8 cellular contexts compared by ENCODE assay signal in the genomic region with DNA sequence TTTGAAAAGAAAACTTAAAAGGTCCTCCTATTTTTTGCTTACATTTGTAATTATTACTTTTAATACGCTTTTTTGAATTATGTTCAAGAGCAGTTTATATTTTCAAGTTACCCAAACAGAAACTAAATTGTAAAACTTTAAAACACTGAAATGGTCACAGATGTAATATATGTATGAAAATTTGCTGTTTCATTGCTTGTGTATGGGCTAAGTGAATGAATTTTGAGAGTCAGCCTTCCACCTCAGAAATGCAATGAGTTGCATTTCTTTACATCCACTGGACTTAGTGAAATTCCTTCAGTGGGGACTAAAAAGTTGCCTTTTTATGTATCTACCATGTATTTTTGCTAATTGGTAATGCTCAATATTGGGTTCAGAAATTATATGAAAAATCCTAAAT. TPM values are rescaled to one million over a fixed set of nuclear protein-coding genes. Genes with fewer than 3 reads are reported as not detected.
DNase-seq lines count a peak whose midpoint lies in the region; ATAC-seq, FAIRE-seq and TF ChIP-seq lines count a peak whose summit lies in the region.

No MANE protein-coding gene starts in this region.

- in situ Hi-C loops in K562 (cut with MboI), result no loop called here

- ATAC-seq in K562 (no peak), lower lobe of right lung (no peak), HG03520 (IDR thresholded peaks at IDR 0.05; ENCODE audit: unreplicated experiment) (no peak)

- H3K36me3 Mint-ChIP-seq in HFFc6 (ENCODE audit: low read depth), result no peaks in the 10 kb centered on the region

- peak overlapping the region; percentile 97 for H3K4me3 Mint-ChIP-seq in HFFc6

- peaks cover 33% of the 10 kb centered on the region for H3K4me1 Mint-ChIP-seq in HFFc6 (ENCODE audit: low read depth)

- no peaks in the 10 kb centered on the region for H3K9me3 Mint-ChIP-seq in HFFc6

- TF ChIP-seq POLR2A in K562 (conservative IDR thresholded peaks at IDR 0.05), result no peak

- H3K27ac ChIP-seq in A673 (ENCODE audit: low read depth, low read length, poor library complexity, severe bottlenecking), result no peak overlapping the region
- peak overlapping the region; percentile 90 for H3K27ac ChIP-seq in K562 (ENCODE audit: extremely low read depth, low read depth, low read length)
- H3K27ac ChIP-seq in lower lobe of right lung, result no peak overlapping the region

- 0% methylated on average over 1 of the region's 1 CpG for WGBS in K562 (ENCODE audit: insufficient coverage, low coverage, missing lambda C conversion rate)

- H3K36me3 ChIP-seq in A673 (ENCODE audit: insufficient read depth, low read length, poor library complexity, severe bottlenecking) (no peaks in the 10 kb centered on the region), K562 (ENCODE audit: control insufficient read depth, insufficient read depth, low read length) (peaks cover 3% of the 10 kb centered on the region; the same call in 1 of the 3 replicates), lower lobe of right lung (no peaks in the 10 kb centered on the region)

- CTCF ChIA-PET in A673 (lab: Charles Lee) (no interaction called here), K562 (lab: Yijun Ruan, JAX; ENCODE audit: low intra/inter-chr PET ratio) (interaction anchor here (1.4 kb wide), 1 partner anchor 97 kb away, joined by 3 read pairs; no protein-coding TSS in a partner anchor)

- no peak for DNase-seq in A673 (ENCODE audit: low spot score)
- DNase-seq in HFFc6, result no peak
- peak in 1 of 4 experiments; percentile 32 for DNase-seq in K562 (ENCODE audit: extremely low read depth in 1 of 4, low spot score in 3 of 4)
- DNase-seq in lower lobe of right lung, result no peak
- DNase-seq in A172 (ENCODE audit: low spot score), result no peak
- DNase-seq in NCI-H446 (lab: John Stamatoyannopoulos, UW), result no peak
- DNase-seq in ecto neural progenitor cell (ENCODE audit: low spot score), result no peak

- H3K79me2 ChIP-seq in K562 (ENCODE audit: control insufficient read depth, insufficient read depth, low read length), result peaks cover 65% of the 10 kb centered on the region

- peaks cover 4% of the 10 kb centered on the region for H3K4me1 ChIP-seq in A673 (ENCODE audit: insufficient read depth, low read length, poor library complexity, severe bottlenecking)
- peaks cover 10 to 12% of the 10 kb centered on the region in 2 experiments; a peak in 3 of 5 replicates for H3K4me1 ChIP-seq in K562 (replicated peaks in 1 of 2; ENCODE audit: control insufficient read depth in 2 of 2, insufficient read depth in 2 of 2, low read length in 2 of 2)
- peaks cover 42% of the 10 kb centered on the region for H3K4me1 ChIP-seq in lower lobe of right lung

- H3K9me3 ChIP-seq in A673 (ENCODE audit: low read depth, low read length, poor library complexity, severe bottlenecking) (no peaks in the 10 kb centered on the region), K562 (replicated peaks; ENCODE audit: control insufficient read depth, insufficient read depth, low read depth, low read length) (no peaks in the 10 kb centered on the region), lower lobe of right lung (no peaks in the 10 kb centered on the region)

- BruUV-seq in A673 (replicated peaks; lab: Mats Ljungman, UMichigan) (no TSS peak), K562 (replicated peaks; lab: Mats Ljungman, UMichigan) (no TSS peak)

- no peaks in the 10 kb centered on the region for H3K9me1 ChIP-seq in K562 (ENCODE audit: control insufficient read depth, insufficient read depth, low read length)

- H3K27me3 ChIP-seq in A673 (replicated peaks; ENCODE audit: insufficient read depth, low read depth, low read length, poor library complexity) (no peaks in the 10 kb centered on the region), K562 (ENCODE audit: control insufficient read depth in 2 of 2, insufficient read depth in 2 of 2, low read length in 2 of 2) (no peaks in the 10 kb centered on the region), lower lobe of right lung (ENCODE audit: low read depth) (no peaks in the 10 kb centered on the region)

- no peak for TF ChIP-seq EP300 in K562 (IDR thresholded peaks at IDR 0.05; ENCODE audit: low read length)

- H3K4me3 ChIP-seq in A673 (ENCODE audit: low read depth, low read length, poor library complexity, severe bottlenecking) (peak overlapping the region; percentile 98), K562 (peak overlapping the region; percentile 84), lower lobe of right lung (peak overlapping the region; percentile 93)

- H3K4me2 ChIP-seq in K562 (ENCODE audit: insufficient read depth, low read length), result peak overlapping the region; percentile 97

- TF ChIP-seq RAD21 in K562 (CRISPR knock-in tag; conservative IDR thresholded peaks at IDR 0.05 in 1 of 2, IDR thresholded peaks at IDR 0.05 in 1 of 2), result no peak

- intact Hi-C loops in A673 (cut with micrococcal nuclease; ENCODE audit: unreplicated experiment) (no loop called here), K562 (cut with micrococcal nuclease) (loop anchor here (2.0 kb wide), 1 partner anchor 37 kb away; a partner anchor contains a TSS), lower lobe of right lung (cut with DNase I) (no loop called here)

- no peak overlapping the region for H2AFZ ChIP-seq in K562 (ENCODE audit: low read depth, low read length)

- FAIRE-seq in K562 (lab: Jason Lieb, UNC), result no peak

- POLR2A ChIA-PET in A673 (lab: Charles Lee; ENCODE audit: low non-redundant PET), result no interaction called here
- POLR2A ChIA-PET in K562 (lab: Yijun Ruan, JAX), result interaction anchor here (0.7 to 1.4 kb wide), 10 partner anchors 11 to 343 kb away, joined by 3 to 4 read pairs (median 3); no protein-coding TSS in a partner anchor

- H3K27me3 Mint-ChIP-seq in HFFc6 (ENCODE audit: insufficient read depth), result peaks cover 4% of the 10 kb centered on the region

- peak overlapping the region; percentile 92 for H3K27ac Mint-ChIP-seq in HFFc6

- TF ChIP-seq CTCF in A673 (conservative IDR thresholded peaks at IDR 0.05; ENCODE audit: low read depth, low read length) (no peak), HFFc6 (IDR thresholded peaks at IDR 0.05) (no peak), K562 (IDR thresholded peaks at IDR 0.05 in 2 of 3, conservative IDR thresholded peaks at IDR 0.05 in 1 of 3; ENCODE audit: insufficient read depth in 2 of 3, low read depth in 1 of 3, low read length in 3 of 3) (no peak), lower lobe of right lung (IDR thresholded peaks at IDR 0.05) (no peak)

- peak overlapping the region in 1 of 2 experiments; percentile 90; a peak in 2 of 4 replicates for H3K9ac ChIP-seq in K562 (ENCODE audit: insufficient read depth in 1 of 2, low read depth in 2 of 2, low read length in 2 of 2)

- H4K20me1 ChIP-seq in K562 (replicated peaks; ENCODE audit: control insufficient read depth, insufficient read depth, low read length), result no peaks in the 10 kb centered on the region

RNA-seq across cellular contexts. Expression of a gene that starts 1.6 kb away (rescaled TPM):
- total RNA-seq in A673 (2021) (80.1 and 82.1 TPM in 2 replicates), K562 (2014; rRNA removed) (41.7 and 47.1 TPM in 2 replicates), K562 (2014; rRNA removed; fragmentation: Illumina TruSeq; extraction: Trizol) (61.6 and 78.9 TPM in 2 replicates), K562 (2015; rRNA removed; fragmentation: Illumina TruSeq; extraction: Trizol) (52.7 and 58.7 TPM in 2 replicates), K562 (2021) (80.9 and 83.1 TPM in 2 replicates), lower lobe of right lung (51.2 TPM)
- total RNA-seq in HFFc6 (2021; fragmentation: NEBNext Ultra II Directional; extraction: Animal tissue kit (Norgen Biotek cat#: 25700)), result 10 to 100 TPM; 47.9 to 62.8 (median 61.4) TPM
- 5.9 and 44.1 TPM in 2 replicates for total RNA-seq in K562 (2011; cell fraction: chromatin; rRNA removed; ENCODE audit: low replicate concordance)
- 3.3 and 5.4 TPM in 2 replicates for total RNA-seq in K562 (2011; cell fraction: nucleolus; rRNA removed)
- total RNA-seq in K562 (2011; cell fraction: nucleoplasm; rRNA removed), result 12.9 and 27.5 TPM in 2 replicates
- polyA plus RNA-seq in K562 (2011; rRNA removed) (36.9 and 64.0 TPM in 2 replicates), K562 (2014; fragmentation: Illumina TruSeq; extraction: Trizol) (81.9 and 85.9 TPM in 2 replicates), K562 (2014; fragmentation: Nextera tagmentation; extraction: Ambion mirVana) (100 to 1,000 TPM; 117 to 137 TPM), K562 (2014; rRNA removed) (63.2 and 69.3 TPM in 2 replicates)
- polyA plus RNA-seq in K562 (2011; cell fraction: cytosol; rRNA removed), result 4.7 and 13.5 TPM in 2 replicates
- polyA plus RNA-seq in K562 (2011; cell fraction: nucleus; rRNA removed), result 4.1 and 7.3 TPM in 2 replicates
- 70.0 and 81.1 TPM in 2 replicates for polyA plus RNA-seq in K562 (2012)
- polyA minus RNA-seq in K562 (2011; rRNA and poly(A)+ RNA removed), result 40.8 and 41.4 TPM in 2 replicates
- polyA minus RNA-seq in K562 (2011; cell fraction: cytosol; rRNA and poly(A)+ RNA removed), result 18.8 and 21.5 TPM in 2 replicates
- 2.8 and 6.4 TPM in 2 replicates for polyA minus RNA-seq in K562 (2011; cell fraction: nucleus; rRNA and poly(A)+ RNA removed)
- 46.3 and 46.6 TPM in 2 replicates for total RNA-seq in A172 (2014; rRNA removed; shearing (Covaris generic))

RNA-seq across cellular contexts. Expression of a gene that starts 37.7 kb away (rescaled TPM):
- total RNA-seq in A673 (2021), result 0.32 TPM in 1 of 2 replicates, not detected in the other
- 100 to 1,000 TPM; 128 to 471 (median 424) TPM for total RNA-seq in HFFc6 (2021; fragmentation: NEBNext Ultra II Directional; extraction: Animal tissue kit (Norgen Biotek cat#: 25700))
- total RNA-seq in K562 (2011; cell fraction: chromatin; rRNA removed; ENCODE audit: low replicate concordance), result 88.1 and 137 TPM in 2 replicates
- 154 and 205 TPM in 2 replicates for total RNA-seq in K562 (2011; cell fraction: nucleolus; rRNA removed)
- 184 and 200 TPM in 2 replicates for total RNA-seq in K562 (2011; cell fraction: nucleoplasm; rRNA removed)
- 147 and 180 TPM in 2 replicates for total RNA-seq in K562 (2014; rRNA removed)
- 256 and 289 TPM in 2 replicates for total RNA-seq in K562 (2014; rRNA removed; fragmentation: Illumina TruSeq; extraction: Trizol)
- 149 and 165 TPM in 2 replicates for total RNA-seq in K562 (2015; rRNA removed; fragmentation: Illumina TruSeq; extraction: Trizol)
- total RNA-seq in K562 (2021), result 173 and 193 TPM in 2 replicates
- polyA plus RNA-seq in K562 (2011; rRNA removed), result 124 and 136 TPM in 2 replicates
- 61.8 and 105 TPM in 2 replicates for polyA plus RNA-seq in K562 (2011; cell fraction: cytosol; rRNA removed)
- polyA plus RNA-seq in K562 (2011; cell fraction: nucleus; rRNA removed), result 20.2 and 32.5 TPM in 2 replicates
- 208 and 216 TPM in 2 replicates for polyA plus RNA-seq in K562 (2012)
- 259 and 284 TPM in 2 replicates for polyA plus RNA-seq in K562 (2014; fragmentation: Illumina TruSeq; extraction: Trizol)
- 100 to 1,000 TPM; 275 to 304 TPM for polyA plus RNA-seq in K562 (2014; fragmentation: Nextera tagmentation; extraction: Ambion mirVana)
- polyA plus RNA-seq in K562 (2014; rRNA removed), result 169 and 189 TPM in 2 replicates
- 80.5 and 89.5 TPM in 2 replicates for polyA minus RNA-seq in K562 (2011; rRNA and poly(A)+ RNA removed)
- polyA minus RNA-seq in K562 (2011; cell fraction: cytosol; rRNA and poly(A)+ RNA removed), result 42.2 and 44.1 TPM in 2 replicates
- 5.8 and 12.2 TPM in 2 replicates for polyA minus RNA-seq in K562 (2011; cell fraction: nucleus; rRNA and poly(A)+ RNA removed)
- 232 TPM for total RNA-seq in lower lobe of right lung
- total RNA-seq in A172 (2014; rRNA removed; shearing (Covaris generic)), result 125 and 182 TPM in 2 replicates

RNA-seq across cellular contexts. Expression of a gene that starts 54.5 kb away (rescaled TPM):
- 54.3 and 55.3 TPM in 2 replicates for total RNA-seq in A673 (2021)
- 10 to 100 TPM; 26.4 to 31.0 (median 28.9) TPM for total RNA-seq in HFFc6 (2021; fragmentation: NEBNext Ultra II Directional; extraction: Animal tissue kit (Norgen Biotek cat#: 25700))
- 72.0 and 118 TPM in 2 replicates for total RNA-seq in K562 (2011; cell fraction: chromatin; rRNA removed; ENCODE audit: low replicate concordance)
- 52.4 and 53.4 TPM in 2 replicates for total RNA-seq in K562 (2011; cell fraction: nucleolus; rRNA removed)
- total RNA-seq in K562 (2011; cell fraction: nucleoplasm; rRNA removed), result 71.7 and 77.1 TPM in 2 replicates
- total RNA-seq in K562 (2014; rRNA removed), result 69.9 and 81.4 TPM in 2 replicates
- 97.2 and 109 TPM in 2 replicates for total RNA-seq in K562 (2014; rRNA removed; fragmentation: Illumina TruSeq; extraction: Trizol)
- total RNA-seq in K562 (2015; rRNA removed; fragmentation: Illumina TruSeq; extraction: Trizol), result 84.7 and 85.0 TPM in 2 replicates
- 92.6 and 103 TPM in 2 replicates for total RNA-seq in K562 (2021)
- polyA plus RNA-seq in K562 (2011; rRNA removed), result 83.3 and 94.8 TPM in 2 replicates
- 51.6 and 77.5 TPM in 2 replicates for polyA plus RNA-seq in K562 (2011; cell fraction: cytosol; rRNA removed)
- polyA plus RNA-seq in K562 (2011; cell fraction: nucleus; rRNA removed), result 58.7 and 70.3 TPM in 2 replicates
- 57.6 and 58.4 TPM in 2 replicates for polyA plus RNA-seq in K562 (2012)
- 116 and 156 TPM in 2 replicates for polyA plus RNA-seq in K562 (2014; fragmentation: Illumina TruSeq; extraction: Trizol)
- polyA plus RNA-seq in K562 (2014; fragmentation: Nextera tagmentation; extraction: Ambion mirVana), result 10 to 100 TPM; 45.2 to 66.1 TPM
- polyA plus RNA-seq in K562 (2014; rRNA removed), result 93.3 and 106 TPM in 2 replicates
- polyA minus RNA-seq in K562 (2011; rRNA and poly(A)+ RNA removed), result 241 and 312 TPM in 2 replicates
- 89.6 and 115 TPM in 2 replicates for polyA minus RNA-seq in K562 (2011; cell fraction: cytosol; rRNA and poly(A)+ RNA removed)
- polyA minus RNA-seq in K562 (2011; cell fraction: nucleus; rRNA and poly(A)+ RNA removed), result 27.6 and 48.0 TPM in 2 replicates
- total RNA-seq in lower lobe of right lung, result 20.5 TPM
- 60.9 and 72.7 TPM in 2 replicates for total RNA-seq in A172 (2014; rRNA removed; shearing (Covaris generic))

Comparison
In these comparisons a context has a peak if more than half of its experiments do, and no peak if none do; other contexts are left out.
1. RNA of a gene that starts 37.7 kb away (total RNA-seq): 128 to 471 TPM in HFFc6, 232 TPM in lower lobe of right lung (single experiment), 125 to 182 TPM in A172 and 88.1 to 289 TPM in K562; 0.32 TPM in A673; every median in the first group is over 10 times any median in the second.
2. Peak in every context shown above with its lines, with median percentiles within 50 percentile points of each other: H3K4me3 ChIP-seq.